ENCODE assay signal across 16 cellular contexts in the genomic region with DNA sequence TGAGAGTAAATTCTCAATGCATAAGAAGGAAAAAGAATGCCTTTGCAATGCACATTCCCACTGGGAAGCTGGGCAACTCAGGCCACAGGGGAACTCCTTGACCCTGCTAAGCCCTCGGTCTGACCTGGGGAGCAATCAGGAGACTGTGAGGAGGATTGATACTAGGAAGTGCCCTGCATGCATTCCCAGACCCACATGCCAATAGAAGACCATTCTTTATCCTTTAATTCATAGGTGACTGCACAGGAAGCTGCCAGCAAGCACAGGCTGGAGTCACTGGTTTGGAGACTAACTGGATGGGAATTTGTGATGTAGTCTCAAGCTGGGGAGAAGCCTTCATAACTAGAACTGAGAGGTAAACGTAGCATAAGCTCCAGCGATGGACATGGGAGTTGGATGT.
DNase-seq lines count a peak whose midpoint lies in the region; TF ChIP-seq lines count a peak whose summit lies in the region.
"Had no signal": no experiment of that assay in that cellular context is flagged by ENCODE, and none has a peak within 500 bp of the region (broad histone marks: within the 10 kb centered on the region; RNA-seq: fewer than 3 reads in every experiment).

No MANE protein-coding gene starts in this region.

- H4K91ac ChIP-seq in mesenchymal stem cell (ENCODE audit: low read length) = no peak overlapping the region

- no peak overlapping the region for H3K27ac ChIP-seq in PC-9
- H3K27ac ChIP-seq in mesenchymal stem cell (ENCODE audit: low read length, poor library complexity, severe bottlenecking) = peak overlapping the region; percentile 24
- H3K27ac ChIP-seq: A549, HL-60 had no signal

- DNase-seq in PC-9 (no peak), glomerular visceral epithelial cell (ENCODE audit: extremely low spot score) (peak; percentile 83), mesenchymal stem cell (no peak), HCEC 1CT (no peak), activated gamma-delta T cell (lab: John Stamatoyannopoulos, UW) (no peak)
- no peak for DNase-seq in T-helper 2 cell treated with Interferon-gamma antibody and Interleukin-4, amounts not matched to agents 5 μg/mL and 100 μg/mL, for 36 hours (ENCODE audit: low spot score)
- DNase-seq: CD8-positive, alpha-beta T cell; COR-L47; DMS153; DMS79 treated with DMSO at 0.1 percent for 48 hours; EL; GOT3; H9 had no signal

- no peaks in the 10 kb centered on the region for H3K4me1 Mint-ChIP-seq in T-helper 2 cell treated with Interferon-gamma antibody and Interleukin-4, amounts not matched to agents 5 μg/mL and 100 μg/mL, for 36 hours (ENCODE audit: low read depth)
- H3K4me1 Mint-ChIP-seq: CD14-positive monocyte, H9 had no signal

- H3K27ac Mint-ChIP-seq in T-helper 2 cell treated with Interferon-gamma antibody and Interleukin-4, amounts not matched to agents 5 μg/mL and 100 μg/mL, for 36 hours = no peak overlapping the region
- H3K27ac Mint-ChIP-seq: CD14-positive monocyte; CD8-positive, alpha-beta T cell; H9 had no signal

- H3K14ac ChIP-seq in mesenchymal stem cell (ENCODE audit: low read length in 2 of 2) = no peak overlapping the region

- no peaks in the 10 kb centered on the region for H3K36me3 Mint-ChIP-seq in T-helper 2 cell treated with Interferon-gamma antibody and Interleukin-4, amounts not matched to agents 5 μg/mL and 100 μg/mL, for 36 hours (ENCODE audit: low read depth)
- H3K36me3 Mint-ChIP-seq: CD14-positive monocyte; CD8-positive, alpha-beta T cell had no signal

- no peaks in the 10 kb centered on the region for H3K36me3 ChIP-seq in PC-9 (ENCODE audit: low read depth)
- no peaks in the 10 kb centered on the region for H3K36me3 ChIP-seq in mesenchymal stem cell (ENCODE audit: control insufficient read depth in 1 of 2, insufficient read depth in 2 of 2, low read depth in 1 of 2, low read length in 2 of 2)

- H3K4me2 ChIP-seq in PC-9 = no peak overlapping the region
- H3K4me2 ChIP-seq in mesenchymal stem cell (ENCODE audit: low read length, poor library complexity, severe bottlenecking) = no peak overlapping the region
- H3K4me2 ChIP-seq: A549 had no signal

- no peaks in the 10 kb centered on the region for H3K79me1 ChIP-seq in mesenchymal stem cell (replicated peaks; ENCODE audit: low read length, poor library complexity, severe bottlenecking)

- no TSS peak for BruUV-seq in PC-9 (replicated peaks; lab: Mats Ljungman, UMichigan)

- no peaks in the 10 kb centered on the region; the same call in 1 of the 2 replicates for H4K20me1 ChIP-seq in PC-9 (ENCODE audit: insufficient read depth)

- no peaks in the 10 kb centered on the region for H3K9me3 ChIP-seq in PC-9 (ENCODE audit: insufficient read depth, low read depth)
- peaks cover 38% of the 10 kb centered on the region for H3K9me3 ChIP-seq in mesenchymal stem cell (ENCODE audit: control insufficient read depth, low read length)
- H3K9me3 ChIP-seq: A549 had no signal

- H2BK15ac ChIP-seq in mesenchymal stem cell (ENCODE audit: low read depth, poor library complexity, severe bottlenecking) = no peak overlapping the region

- no peaks in the 10 kb centered on the region for H3K79me2 ChIP-seq in PC-9 (ENCODE audit: low read depth)

- TF ChIP-seq CTCF in PC-9 (conservative IDR thresholded peaks at IDR 0.05) = no peak

- CTCF ChIA-PET in PC-9 (lab: Charles Lee) = no interaction called here

- H2BK120ac ChIP-seq in mesenchymal stem cell (ENCODE audit: low read depth, low read length) = no peak overlapping the region

- H3K9me2 ChIP-seq in PC-9 (ENCODE audit: insufficient read depth) = no peaks in the 10 kb centered on the region

- no peak overlapping the region for H3K4ac ChIP-seq in mesenchymal stem cell (ENCODE audit: low read depth in 1 of 2, low read length in 2 of 2)

- peaks cover 54% of the 10 kb centered on the region for H3K9me3 Mint-ChIP-seq in T-helper 2 cell treated with Interferon-gamma antibody and Interleukin-4, amounts not matched to agents 5 μg/mL and 100 μg/mL, for 36 hours

- no peak overlapping the region for H3K9ac ChIP-seq in mesenchymal stem cell (ENCODE audit: low read length)

- H2AFZ ChIP-seq in PC-9 (0 out of 2 replicates have a peak overlapping the region, but pooled peaks have one; percentile 16), mesenchymal stem cell (ENCODE audit: low read depth, low read length) (no peak overlapping the region)

- no peaks in the 10 kb centered on the region for H3F3A ChIP-seq in PC-9 (ENCODE audit: insufficient read depth, low read depth)

- H2BK12ac ChIP-seq in mesenchymal stem cell (ENCODE audit: low read length in 2 of 2) = peak overlapping the region in 1 of 2 experiments; percentile 11

- no peak overlapping the region for H3K23ac ChIP-seq in mesenchymal stem cell (ENCODE audit: low read length in 2 of 2)

- H4K8ac ChIP-seq in mesenchymal stem cell (ENCODE audit: low read length) = no peak overlapping the region

- H2AK5ac ChIP-seq in mesenchymal stem cell (ENCODE audit: low read length, severe bottlenecking) = no peak overlapping the region

- 82% methylated on average over 3 of the region's 3 CpGs for WGBS in mesenchymal stem cell

- POLR2A ChIA-PET in PC-9 (lab: Charles Lee; ENCODE audit: unreplicated experiment) = no interaction called here

- H3K27me3 Mint-ChIP-seq in T-helper 2 cell treated with Interferon-gamma antibody and Interleukin-4, amounts not matched to agents 5 μg/mL and 100 μg/mL, for 36 hours (ENCODE audit: low read depth) = no peaks in the 10 kb centered on the region

- intact Hi-C loops in PC-9 (cut with micrococcal nuclease; ENCODE audit: unreplicated experiment) = no loop called here

- H3K4me3 Mint-ChIP-seq in T-helper 2 cell treated with Interferon-gamma antibody and Interleukin-4, amounts not matched to agents 5 μg/mL and 100 μg/mL, for 36 hours = no peak overlapping the region
- H3K4me3 Mint-ChIP-seq: CD14-positive monocyte; CD8-positive, alpha-beta T cell; H9 had no signal

- H3K4me3 ChIP-seq in PC-9 (no peak overlapping the region), mesenchymal stem cell (ENCODE audit: insufficient read depth in 1 of 2, low read depth in 1 of 2, low read length in 2 of 2) (peak overlapping the region in 1 of 2 experiments; percentile 29)
- H3K4me3 ChIP-seq: A549 had no signal

- H2BK5ac ChIP-seq in mesenchymal stem cell (ENCODE audit: low read depth, low read length, poor library complexity, severe bottlenecking) = no peak overlapping the region

- H3K4me1 ChIP-seq in PC-9 (replicated peaks; ENCODE audit: insufficient read depth) (no peaks in the 10 kb centered on the region), mesenchymal stem cell (ENCODE audit: control insufficient read depth, insufficient read depth, low read depth, low read length) (peaks cover 8% of the 10 kb centered on the region)
- H3K4me1 ChIP-seq: A549 had no signal

- H3K27me3 ChIP-seq in PC-9 (ENCODE audit: insufficient read depth, low read depth) = no peaks in the 10 kb centered on the region
- no peaks in the 10 kb centered on the region for H3K27me3 ChIP-seq in mesenchymal stem cell (ENCODE audit: control insufficient read depth in 1 of 2, insufficient read depth in 1 of 2, low read length in 2 of 2)

- H3K18ac ChIP-seq in mesenchymal stem cell (ENCODE audit: low read depth in 1 of 2, low read length in 2 of 2) = peak overlapping the region; percentile 10 to 28
